1 cellular context compared by ENCODE assay signal in genomic region chr14:76584271-76584702, GRCh38.
A peak's percentile ranks its signal among the peaks of the same experiment; 100 is the strongest.
TF ChIP-seq lines count a peak whose summit lies in the region.

No MANE protein-coding gene starts in this region.

TF ChIP-seq in HEK293, 187 proteins besides CTCF, POLR2A, EP300 and RAD21 (continued from another document and continues in another):
- TF ChIP-seq PRDM10 (tag by site-specific recombination; IDR thresholded peaks at IDR 0.05) (peak; percentile 80), ZNF629 (tag by site-specific recombination; IDR thresholded peaks at IDR 0.05) (peak; percentile 58), ZNF530 (tag by site-specific recombination; IDR thresholded peaks at IDR 0.05; ENCODE audit: low read depth) (no peak), YY1 (tag by site-specific recombination; IDR thresholded peaks at IDR 0.05) (no peak), ZNF391 (tag by site-specific recombination; IDR thresholded peaks at IDR 0.05; ENCODE audit: borderline replicate concordance, low read depth) (no peak), ZBTB48 (tag by site-specific recombination; IDR thresholded peaks at IDR 0.05) (peak; percentile 54; the same call in 1 of the 2 replicates), ZNF645 (tag by site-specific recombination; IDR thresholded peaks at IDR 0.05) (no peak), WT1 (tag by site-specific recombination; IDR thresholded peaks at IDR 0.05) (no peak), GLIS2 (tag by site-specific recombination; IDR thresholded peaks at IDR 0.05) (peak; percentile 78), ELK4 (IDR thresholded peaks at IDR 0.05; ENCODE audit: borderline replicate concordance, low read depth, low read length) (no peak), ZNF677 (tag by site-specific recombination; IDR thresholded peaks at IDR 0.05) (no peak), ZNF341 (tag by site-specific recombination; IDR thresholded peaks at IDR 0.05; ENCODE audit: low read depth) (peak; percentile 59; the same call in 1 of the 2 replicates), ZNF585B (tag by site-specific recombination; IDR thresholded peaks at IDR 0.05) (no peak), ZNF221 (tag by site-specific recombination; IDR thresholded peaks at IDR 0.05; ENCODE audit: borderline replicate concordance) (no peak), KLF9 (tag by site-specific recombination; IDR thresholded peaks at IDR 0.05; ENCODE audit: low read depth) (no peak), ZSCAN5A (tag by site-specific recombination; IDR thresholded peaks at IDR 0.05) (no peak), ZNF140 (tag by site-specific recombination; IDR thresholded peaks at IDR 0.05) (no peak), ZBTB17 (tag by site-specific recombination; IDR thresholded peaks at IDR 0.05) (no peak), ZNF670 (tag by site-specific recombination; IDR thresholded peaks at IDR 0.05; ENCODE audit: low read depth) (no peak), ZNF830 (tag by site-specific recombination; IDR thresholded peaks at IDR 0.05; ENCODE audit: low read depth) (no peak), ZNF510 (tag by site-specific recombination; IDR thresholded peaks at IDR 0.05; ENCODE audit: insufficient replicate concordance) (no peak), ZNF660 (tag by site-specific recombination; IDR thresholded peaks at IDR 0.05) (0 out of 2 replicates have a peak, but pooled peaks have one; percentile 44), ZBTB7A (tag by site-specific recombination; IDR thresholded peaks at IDR 0.05; ENCODE audit: low read depth) (no peak), ZNF26 (tag by site-specific recombination; IDR thresholded peaks at IDR 0.05) (no peak), ZNF544 (tag by site-specific recombination; IDR thresholded peaks at IDR 0.05) (no peak), ZNF274 (IDR thresholded peaks at IDR 0.05; ENCODE audit: low read length) (no peak), ZNF274 (tag by site-specific recombination; IDR thresholded peaks at IDR 0.05; ENCODE audit: borderline replicate concordance) (no peak), ZSCAN16 (tag by site-specific recombination; IDR thresholded peaks at IDR 0.05) (no peak), ZNF768 (tag by site-specific recombination; IDR thresholded peaks at IDR 0.05) (no peak), ZBTB1 (tag by site-specific recombination; IDR thresholded peaks at IDR 0.05) (no peak), ZNF513 (tag by site-specific recombination; IDR thresholded peaks at IDR 0.05) (no peak), ZFP3 (tag by site-specific recombination; IDR thresholded peaks at IDR 0.05; ENCODE audit: low read depth) (no peak), MEIS1 (CRISPR knock-in tag; IDR thresholded peaks at IDR 0.05; ENCODE audit: borderline replicate concordance) (peak; percentile 99), ZNF654 (tag by site-specific recombination; IDR thresholded peaks at IDR 0.05; ENCODE audit: low read depth) (no peak), IKZF3 (tag by site-specific recombination; IDR thresholded peaks at IDR 0.05) (peak; percentile 54; the same call in 1 of the 2 replicates), YY2 (tag by site-specific recombination; IDR thresholded peaks at IDR 0.05) (no peak), ZBTB11 (tag by site-specific recombination; conservative IDR thresholded peaks at IDR 0.05; ENCODE audit: low read depth) (no peak), ZNF114 (tag by site-specific recombination; IDR thresholded peaks at IDR 0.05) (no peak), ZNF174 (tag by site-specific recombination; IDR thresholded peaks at IDR 0.05) (no peak), ZFHX2 (tag by site-specific recombination; conservative IDR thresholded peaks at IDR 0.05) (peak; percentile 85), SP2 (tag by site-specific recombination; IDR thresholded peaks at IDR 0.05) (peak; percentile 41), ZNF701 (tag by site-specific recombination; IDR thresholded peaks at IDR 0.05) (no peak), ZNF239 (tag by site-specific recombination; IDR thresholded peaks at IDR 0.05) (no peak), MZF1 (tag by site-specific recombination; IDR thresholded peaks at IDR 0.05; ENCODE audit: borderline replicate concordance) (no peak), ZNF280D (tag by site-specific recombination; IDR thresholded peaks at IDR 0.05) (no peak), ZNF707 (tag by site-specific recombination; IDR thresholded peaks at IDR 0.05) (no peak), ZNF175 (tag by site-specific recombination; IDR thresholded peaks at IDR 0.05) (no peak), OVOL3 (tag by site-specific recombination; IDR thresholded peaks at IDR 0.05) (no peak), ZBTB8A (tag by site-specific recombination; IDR thresholded peaks at IDR 0.05) (peak; percentile 78), OSR2 (tag by site-specific recombination; IDR thresholded peaks at IDR 0.05) (peak; percentile 74), ZNF658 (tag by site-specific recombination; IDR thresholded peaks at IDR 0.05) (no peak), ZNF24 (tag by site-specific recombination; IDR thresholded peaks at IDR 0.05) (no peak), KLF10 (tag by site-specific recombination; IDR thresholded peaks at IDR 0.05) (peak; percentile 37; the same call in 1 of the 2 replicates), ZNF423 (tag by site-specific recombination; IDR thresholded peaks at IDR 0.05) (0 out of 2 replicates have a peak, but pooled peaks have one; percentile 40)
